Comparison of ENCODE assay signal across 10 cellular contexts in genomic region chr20:25052255-25053206, GRCh38.
DNase-seq lines count a peak whose midpoint lies in the region; ATAC-seq lines count a peak whose summit lies in the region.
"Had no signal": no experiment of that assay in that cellular context is flagged by ENCODE, and none has a peak within 500 bp of the region (broad histone marks: within the 10 kb centered on the region; RNA-seq: fewer than 3 reads in every experiment).

No MANE protein-coding gene starts in this region.

- H3K4me1 ChIP-seq in adipocyte (ENCODE audit: control insufficient read depth, insufficient read depth, low read length) (peaks cover 69% of the 10 kb centered on the region), stomach smooth muscle (ENCODE audit: control insufficient read depth, insufficient read depth, low read length) (peaks cover 95% of the 10 kb centered on the region)

- H3K9me3 ChIP-seq in adipocyte (ENCODE audit: control insufficient read depth, low read length) (no peaks in the 10 kb centered on the region), stomach smooth muscle (ENCODE audit: control insufficient read depth in 2 of 2, low read length in 2 of 2) (no peaks in the 10 kb centered on the region)

- H3K9ac ChIP-seq in adipocyte (ENCODE audit: low read length) (peak overlapping the region; percentile 75), stomach smooth muscle (ENCODE audit: low read length in 2 of 2) (peak overlapping the region in 1 of 2 donors; percentile 40)

- H3K27ac ChIP-seq in stomach smooth muscle (ENCODE audit: low read length), result peak overlapping the region; percentile 82

- H3K27me3 ChIP-seq in adipocyte (replicated peaks; ENCODE audit: control insufficient read depth, insufficient read depth, low read length) (peaks cover 3% of the 10 kb centered on the region), stomach smooth muscle (ENCODE audit: control insufficient read depth in 1 of 2, insufficient read depth in 2 of 2, low read length in 2 of 2) (no peaks in the 10 kb centered on the region)

- DNase-seq in adipocyte (ENCODE audit: low read depth) (no peak), islet precursor cell (peak; percentile 21), NCI-H446 (lab: John Stamatoyannopoulos, UW) (no peak), RPMI8226 (no peak)
- DNase-seq: MV-4-11; stimulated activated CD4-positive, alpha-beta T cell treated with anti-CD3 and anti-CD28 coated beads, Interleukin-15, amount 100 ng/mL, for 24 hours had no signal

- H3K4me3 ChIP-seq in adipocyte (ENCODE audit: low read length) (peak overlapping the region; percentile 40), stomach smooth muscle (ENCODE audit: low read length in 2 of 2) (peak overlapping the region in 1 of 2 donors; percentile 47)

- H3K36me3 ChIP-seq in adipocyte (ENCODE audit: control insufficient read depth, insufficient read depth, low read length, severe bottlenecking) (peaks cover 3% of the 10 kb centered on the region), stomach smooth muscle (ENCODE audit: control insufficient read depth in 2 of 2, insufficient read depth in 2 of 2, low read length in 2 of 2) (peaks cover 0 to 4% of the 10 kb centered on the region in 2 donors)

- ATAC-seq in GM18499 (IDR thresholded peaks at IDR 0.05; ENCODE audit: insufficient read depth, unreplicated experiment) (peak; percentile 34), HG02759 (IDR thresholded peaks at IDR 0.05; ENCODE audit: unreplicated experiment) (no peak), HG03432 (IDR thresholded peaks at IDR 0.05; ENCODE audit: unreplicated experiment) (no peak)
